In the genomic region with DNA sequence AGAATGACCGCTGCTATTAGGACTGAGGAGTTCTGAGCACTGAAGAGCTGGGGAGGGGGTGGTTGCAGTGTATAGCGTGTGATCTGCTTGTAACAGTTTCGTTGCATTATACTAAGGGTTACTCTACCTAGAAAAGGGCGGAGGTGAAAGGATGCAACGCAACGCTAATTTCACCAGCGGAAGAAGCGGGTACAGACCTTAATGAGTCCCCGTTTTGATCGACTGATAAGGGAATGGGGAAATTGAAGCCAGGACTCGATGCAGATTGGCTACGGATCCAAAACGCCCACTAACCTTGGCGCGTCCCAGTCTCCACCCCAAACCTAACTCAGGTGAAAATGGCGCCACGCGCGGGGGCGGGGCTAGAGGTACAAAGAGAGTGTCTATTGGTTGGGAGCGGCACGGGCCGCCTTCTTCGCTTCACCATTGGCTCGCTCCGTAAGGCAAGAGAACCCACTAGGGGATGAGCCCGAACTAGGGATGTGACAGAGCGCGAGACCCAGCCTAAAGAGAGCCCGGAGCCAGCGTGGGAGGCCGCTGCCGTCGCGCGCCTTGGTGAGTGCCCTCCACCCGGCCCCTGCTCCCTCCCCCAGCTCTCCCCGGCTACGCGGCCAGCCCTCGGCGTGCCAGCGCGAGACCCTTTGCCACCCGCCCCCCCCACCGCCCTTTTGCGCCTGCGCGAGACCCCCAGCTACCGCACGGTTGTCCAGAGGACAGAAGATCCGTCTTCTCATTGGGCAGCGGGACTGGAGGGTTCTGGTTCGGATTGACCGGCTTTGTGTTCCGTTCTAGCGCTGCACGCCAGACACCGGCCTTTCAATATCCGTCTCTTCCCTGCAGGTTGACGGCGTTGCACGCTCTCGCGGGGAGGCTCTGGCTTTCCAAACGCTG, we compare ENCODE assay signal across 8 cellular contexts. TPM values are rescaled to one million over a fixed set of nuclear protein-coding genes. Genes with fewer than 3 reads are reported as not detected.
DNase-seq lines count a peak whose midpoint lies in the region; ATAC-seq, FAIRE-seq and TF ChIP-seq lines count a peak whose summit lies in the region.

Gene EBP, plus strand, starts transcription at position 456 of the 891 bp plus-strand sequence. CDS start 1,964 bp downstream, outside the sequence.

- FAIRE-seq in endothelial cell of umbilical vein (lab: Jason Lieb, UNC): peak; percentile 99

- CTCF ChIA-PET in endothelial cell of umbilical vein (lab: Charles Lee): interaction anchor here (1.1 to 1.5 kb wide), 2 partner anchors 18 to 53 kb away, joined by 3 to 5 read pairs; partner anchors contain the start of gene TBC1D25

- H4K20me1 ChIP-seq in OCI-LY3 (ENCODE audit: insufficient read depth, low read length) (no peaks in the 10 kb centered on the region), endothelial cell of umbilical vein (replicated peaks; ENCODE audit: control insufficient read depth, extremely low read depth, insufficient read depth, low read length) (no peaks in the 10 kb centered on the region)

- dilution Hi-C loops in endothelial cell of umbilical vein (cut with MboI; ENCODE audit: extremely low pct_ligation_motif_present, low sequenced_read_pairs): no loop called here

- H2AFZ ChIP-seq in OCI-LY3 (ENCODE audit: low read depth, low read length) (peak within 1 kb of the TSS; percentile 58), endothelial cell of umbilical vein (ENCODE audit: low read depth, low read length) (peak within 1 kb of the TSS; percentile 74)

- no peaks in the 10 kb centered on the region for H3K9me3 ChIP-seq in OCI-LY3 (ENCODE audit: insufficient read depth, low read length)
- no peaks in the 10 kb centered on the region for H3K9me3 ChIP-seq in endothelial cell of umbilical vein (replicated peaks; ENCODE audit: control insufficient read depth, insufficient read depth, low read length)

- no peaks in the 10 kb centered on the region for H3K27me3 ChIP-seq in OCI-LY3 (ENCODE audit: low read depth, low read length)
- H3K27me3 ChIP-seq in endothelial cell of umbilical vein (ENCODE audit: control insufficient read depth in 2 of 2, insufficient read depth in 2 of 2, low read length in 2 of 2): no peaks in the 10 kb centered on the region

- TF ChIP-seq POLR2A in endothelial cell of umbilical vein (IDR thresholded peaks at IDR 0.05; ENCODE audit: low read depth, low read length): peak; percentile 71

- H3K36me3 ChIP-seq in OCI-LY3 (replicated peaks; ENCODE audit: low read depth, low read length): peaks cover 20% of the 10 kb centered on the region
- no peaks in the 10 kb centered on the region for H3K36me3 ChIP-seq in endothelial cell of umbilical vein (ENCODE audit: control insufficient read depth in 2 of 2, extremely low read depth in 1 of 2, insufficient read depth in 2 of 2, low read length in 2 of 2)

- intact Hi-C loops in endothelial cell of umbilical vein (cut with micrococcal nuclease): loop anchor here (5.0 kb wide), 2 partner anchors 44 to 71 kb away; partner anchors contain the start of gene FTSJ1

- no peaks in the 10 kb centered on the region for H3K9me1 ChIP-seq in endothelial cell of umbilical vein (replicated peaks; ENCODE audit: control insufficient read depth, extremely low read depth, insufficient read depth, low read length)

- POLR2A ChIA-PET in endothelial cell of umbilical vein (lab: Charles Lee): interaction anchor here (0.7 kb wide), 1 partner anchor 18 kb away, joined by 4 read pairs; no protein-coding TSS in a partner anchor

- DNase-seq in D341Med (ENCODE audit: low spot score) (peak; percentile 91), HuH-7.5 (ENCODE audit: low spot score) (peak; percentile 90), endothelial cell of umbilical vein (ENCODE audit: low read depth, low spot score) (peak; percentile 83), middle frontal gyrus (ENCODE audit: extremely low spot score, low spot score) (peak; percentile 60)
- peak; percentile 91 for DNase-seq in activated CD8-positive, alpha-beta memory T cell treated with anti-CD3 and anti-CD28 coated beads, Interleukin-2, amount 50 U/mL, for 4 hours
- peak; percentile 82 to 84 for DNase-seq in stimulated activated CD8-positive, alpha-beta memory T cell treated with anti-CD3 and anti-CD28 coated beads, Interleukin-2, amount 100 ng/mL, for 1 hour (ENCODE audit: low read depth in 2 of 2)

- H3K4me3 ChIP-seq in OCI-LY3 (ENCODE audit: low read length) (peak within 1 kb of the TSS; percentile 97), endothelial cell of umbilical vein (replicated peaks in 1 of 3; ENCODE audit: insufficient read depth in 1 of 3, low read depth in 1 of 3, low read length in 3 of 3) (peak within 1 kb of the TSS; percentile 45 to 69 (median 65))

- BruUV-seq in endothelial cell of umbilical vein (replicated peaks; lab: Mats Ljungman, UMichigan): no TSS peak

- H3K79me2 ChIP-seq in OCI-LY3 (ENCODE audit: low read length) (peaks cover 31% of the 10 kb centered on the region), endothelial cell of umbilical vein (ENCODE audit: control insufficient read depth, insufficient read depth, low read length) (peaks cover 13% of the 10 kb centered on the region)

- H3K4me2 ChIP-seq in OCI-LY3 (ENCODE audit: low read length): peak within 1 kb of the TSS; percentile 97
- peak within 1 kb of the TSS; percentile 69 for H3K4me2 ChIP-seq in endothelial cell of umbilical vein (ENCODE audit: insufficient read depth, low read length)

- TF ChIP-seq CTCF in OCI-LY3 (IDR thresholded peaks at IDR 0.05; ENCODE audit: low read depth, low read length) (no peak), endothelial cell of umbilical vein (IDR thresholded peaks at IDR 0.05; ENCODE audit: extremely low read depth in 1 of 2, insufficient read depth in 1 of 2, low read depth in 1 of 2, low read length in 2 of 2) (no peak)

- H3K4me1 ChIP-seq in OCI-LY3 (ENCODE audit: low read length): peaks cover 14% of the 10 kb centered on the region
- H3K4me1 ChIP-seq in endothelial cell of umbilical vein (ENCODE audit: control insufficient read depth, extremely low read depth, insufficient read depth, low read length): peaks cover 2% of the 10 kb centered on the region

- peak within 1 kb of the TSS; percentile 90 for H3K27ac ChIP-seq in OCI-LY3 (ENCODE audit: low read length)
- peak within 1 kb of the TSS; percentile 10 for H3K27ac ChIP-seq in endothelial cell of umbilical vein (ENCODE audit: insufficient read depth, low read depth, low read length)

- H3K9ac ChIP-seq in OCI-LY3 (ENCODE audit: low read length) (peak within 1 kb of the TSS; percentile 97), endothelial cell of umbilical vein (replicated peaks; ENCODE audit: extremely low read depth, insufficient read depth, low read length) (peak within 1 kb of the TSS; percentile 65)

- ATAC-seq in GM21526 (IDR thresholded peaks at IDR 0.05; ENCODE audit: low FRiP score, unreplicated experiment): peak; percentile 86

TF ChIP-seq in endothelial cell of umbilical vein, 7 proteins besides CTCF, POLR2A, EP300 and RAD21:
- peak; percentile 74 for TF ChIP-seq POLR2AphosphoS5 (IDR thresholded peaks at IDR 0.05; ENCODE audit: insufficient read depth, low read depth, low read length)
- TF ChIP-seq MYC (IDR thresholded peaks at IDR 0.05; ENCODE audit: low read depth, low read length): no peak
- peak; percentile 60 for TF ChIP-seq GATA2 (IDR thresholded peaks at IDR 0.05; ENCODE audit: insufficient read depth, insufficient read length, low read depth, low read length)

RNA-seq across cellular contexts. Expression of gene EBP, which starts in this region (rescaled TPM):
- total RNA-seq in endothelial cell of umbilical vein: 102 and 114 TPM in 2 replicates
- polyA plus RNA-seq in endothelial cell of umbilical vein: 178 and 183 TPM in 2 replicates
- 102 and 113 TPM in 2 replicates for polyA plus RNA-seq in endothelial cell of umbilical vein (2011; cell fraction: cytosol; rRNA removed)
- polyA plus RNA-seq in endothelial cell of umbilical vein (2011; cell fraction: nucleus; rRNA removed): 62.3 and 69.1 TPM in 2 replicates
- 53.8 and 74.0 TPM in 2 replicates for polyA plus RNA-seq in endothelial cell of umbilical vein (2012)
- polyA minus RNA-seq in endothelial cell of umbilical vein: 154 and 168 TPM in 2 replicates
- polyA minus RNA-seq in endothelial cell of umbilical vein (2011; cell fraction: cytosol; rRNA and poly(A)+ RNA removed): 292 TPM
- 15.5 and 18.6 TPM in 2 replicates for polyA minus RNA-seq in endothelial cell of umbilical vein (2011; cell fraction: nucleus; rRNA and poly(A)+ RNA removed)

Comparison
In these comparisons a context has a peak if more than half of its experiments do, and no peak if none do; other contexts are left out.
1. Peak in every context shown above with its lines: DNase-seq, ATAC-seq, H3K4me3 ChIP-seq and H3K27ac ChIP-seq.